9 cellular contexts compared by ENCODE assay signal in genomic region chr16:53855056-53855455, GRCh38.
"Had no signal": no experiment of that assay in that cellular context is flagged by ENCODE, and none has a peak within 500 bp of the region (broad histone marks: within the 10 kb centered on the region; RNA-seq: fewer than 3 reads in every experiment).

No MANE protein-coding gene starts in this region.

- H2AFZ ChIP-seq: GM23248 had no signal

- H3K36me3 ChIP-seq: HAP-1 had no signal

- H3K9me3 Mint-ChIP-seq: HFFc6 had no signal

- ATAC-seq: HCT116, HepG2 had no signal

- H3K9me3 ChIP-seq: HAP-1 had no signal

- H3K4me3 Mint-ChIP-seq: HFFc6, IgD-negative memory B cell had no signal

- H3K4me1 ChIP-seq: HAP-1 had no signal

- DNase-seq: GM23248, GOT3, H7, HFFc6 had no signal

- FAIRE-seq: HepG2 had no signal

- H3K27ac Mint-ChIP-seq: HFFc6, IgD-negative memory B cell had no signal

- H3K27ac ChIP-seq: GM23248, HL-60 had no signal

- H3K4me3 ChIP-seq: GM23248, HAP-1 had no signal

- H3K27me3 Mint-ChIP-seq: IgD-negative memory B cell had no signal

- H3K9ac ChIP-seq: GM23248 had no signal
